ENCODE assay signal across 8 cellular contexts in the genomic region with DNA sequence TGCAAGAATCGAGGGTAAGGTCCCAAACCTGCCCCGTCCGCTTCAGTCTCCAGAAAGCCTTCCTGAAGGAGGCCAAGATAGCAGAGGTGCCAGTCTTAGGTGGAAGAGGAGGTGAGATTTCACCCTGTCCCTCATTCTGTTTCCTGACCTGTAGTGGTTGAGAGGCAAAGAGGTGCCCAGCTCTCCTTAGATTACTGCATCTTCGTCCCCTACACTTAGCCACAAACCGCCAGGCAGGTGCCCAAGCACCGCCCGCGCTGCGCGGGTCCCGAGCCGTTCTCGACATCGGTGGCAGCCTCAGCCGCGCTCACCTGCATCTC. TPM values are rescaled to one million over a fixed set of nuclear protein-coding genes. Genes with fewer than 3 reads are reported as not detected.
DNase-seq lines count a peak whose midpoint lies in the region; ATAC-seq and TF ChIP-seq lines count a peak whose summit lies in the region.

No MANE protein-coding gene starts in this region.

- H3K27ac Mint-ChIP-seq in T-helper 17 cell (peak overlapping the region; percentile 51), immature natural killer cell (no peak overlapping the region)

- peaks cover 14% of the 10 kb centered on the region for H3K4me1 Mint-ChIP-seq in T-helper 17 cell
- peaks cover 16% of the 10 kb centered on the region in 2 donors for H3K4me1 Mint-ChIP-seq in immature natural killer cell

- no peak for ATAC-seq in left cardiac atrium
- ATAC-seq in T-helper 17 cell, result peak; percentile 2
- ATAC-seq in GM18519 (IDR thresholded peaks at IDR 0.05; ENCODE audit: low FRiP score, unreplicated experiment), result no peak

- H3K36me3 Mint-ChIP-seq in T-helper 17 cell (ENCODE audit: low read depth), result peaks cover 3% of the 10 kb centered on the region
- no peaks in the 10 kb centered on the region for H3K36me3 Mint-ChIP-seq in immature natural killer cell

- no peaks in the 10 kb centered on the region for H3K9me3 ChIP-seq in cardiac muscle cell (ENCODE audit: low read depth)
- H3K9me3 ChIP-seq in T-helper 17 cell (ENCODE audit: control insufficient read depth, low read length, poor library complexity, severe bottlenecking), result no peaks in the 10 kb centered on the region
- no peaks in the 10 kb centered on the region for H3K9me3 ChIP-seq in vagina

- intact Hi-C loops in left cardiac atrium (cut with DNase I) (loop anchor here (1.0 to 5.0 kb wide), 5 partner anchors 72 to 199 kb away; no protein-coding TSS in a partner anchor), vagina (cut with DNase I) (loop anchor here (5.0 to 10.0 kb wide), 2 partner anchors 69 to 196 kb away; no protein-coding TSS in a partner anchor)

- H3K4me3 ChIP-seq in cardiac muscle cell, result peak overlapping the region; percentile 39
- peak overlapping the region; percentile 32 to 37 for H3K4me3 ChIP-seq in vagina

- no peak for TF ChIP-seq CTCF in cardiac muscle cell (IDR thresholded peaks at IDR 0.05; ENCODE audit: low read depth, low read length)
- TF ChIP-seq CTCF in vagina (IDR thresholded peaks at IDR 0.05), result no peak

- H3K4me1 ChIP-seq in cardiac muscle cell (ENCODE audit: low read depth), result no peaks in the 10 kb centered on the region
- H3K4me1 ChIP-seq in vagina, result peaks cover 19% of the 10 kb centered on the region

- H3K4me3 Mint-ChIP-seq in T-helper 17 cell (peak overlapping the region; percentile 86), immature natural killer cell (peak overlapping the region; percentile 77 to 85 (median 84))

- peaks cover 79% of the 10 kb centered on the region for H3K27me3 Mint-ChIP-seq in T-helper 17 cell
- H3K27me3 Mint-ChIP-seq in immature natural killer cell (ENCODE audit: low read depth in 3 of 3), result peaks cover 24 to 46% (median 27%) of the 10 kb centered on the region in 3 donors

- H3K36me3 ChIP-seq in cardiac muscle cell (no peaks in the 10 kb centered on the region), vagina (no peaks in the 10 kb centered on the region)

- peaks cover 0 to 7% (median 0%) of the 10 kb centered on the region in 6 donors for H3K9me3 Mint-ChIP-seq in immature natural killer cell

- no peak for DNase-seq in cardiac muscle cell (ENCODE audit: low read depth in 1 of 2, low spot score in 1 of 2)
- no peak for DNase-seq in left cardiac atrium
- no peak for DNase-seq in T-helper 17 cell
- no peak for DNase-seq in immature natural killer cell
- no peak for DNase-seq in vagina (ENCODE audit: extremely low spot score in 2 of 2)
- DNase-seq in NCI-H2081 treated with DMSO at 0.1 percent for 48 hours (lab: John Stamatoyannopoulos, UW), result no peak
- DNase-seq in hepatic stellate cell (ENCODE audit: low spot score), result no peak

- H3K27me3 ChIP-seq in cardiac muscle cell (peaks cover 100% of the 10 kb centered on the region), vagina (peaks cover 15% of the 10 kb centered on the region)

- no peak overlapping the region for H3K27ac ChIP-seq in cardiac muscle cell
- H3K27ac ChIP-seq in vagina, result no peak overlapping the region

- no peak for TF ChIP-seq POLR2A in vagina (IDR thresholded peaks at IDR 0.05)

RNA-seq across cellular contexts. Expression of a gene that starts 23.8 kb away (rescaled TPM):
- total RNA-seq in cardiac muscle cell (56.2 and 63.9 TPM in 2 replicates), left cardiac atrium (10 to 100 TPM; 35.3 to 39.3 TPM), T-helper 17 cell (100 to 1,000 TPM; 114 to 128 TPM), vagina (50.3 TPM)
- polyA plus RNA-seq in cardiac muscle cell (47.3 and 53.5 TPM in 2 replicates), immature natural killer cell (10 to 100 TPM; 24.3 to 79.1 (median 28.6) TPM)
